8 cellular contexts compared by ENCODE assay signal in genomic region chr20:3470627-3471396, GRCh38. TPM values are rescaled to one million over a fixed set of nuclear protein-coding genes. Genes with fewer than 3 reads are reported as not detected.
A peak's percentile ranks its signal among the peaks of the same experiment; 100 is the strongest.
DNase-seq lines count a peak whose midpoint lies in the region; ATAC-seq lines count a peak whose summit lies in the region.

Gene ATRN (plus strand): TSS chr20:3471018. CDS start chr20:3471108, 90 bp downstream.

- ATAC-seq in GM19023 (IDR thresholded peaks at IDR 0.05; ENCODE audit: unreplicated experiment) = peak; percentile 84
- peak; percentile 76 for ATAC-seq in HG03196 (IDR thresholded peaks at IDR 0.05; ENCODE audit: unreplicated experiment)

- peak; percentile 100 for DNase-seq in AG20443 (ENCODE audit: low spot score)
- DNase-seq in NCI-H460 (ENCODE audit: extremely low read depth, low read depth) = peak; percentile 76
- peak; percentile 96 for DNase-seq in activated CD4-positive, alpha-beta T cell treated with anti-CD3 and anti-CD28 coated beads for 48 hours
- peak; percentile 62 to 88 for DNase-seq in stimulated activated CD4-positive, alpha-beta T cell treated with anti-CD3 and anti-CD28 coated beads, Interleukin-1b, Interleukin-23, amount 100 ng/mL, for 1 hour (ENCODE audit: low read depth in 2 of 2)

- H3K27me3 ChIP-seq in layer of hippocampus (ENCODE audit: control insufficient read depth, insufficient read depth, low read length) = no peaks in the 10 kb centered on the region

- H3K27ac ChIP-seq in cingulate gyrus (ENCODE audit: low read depth, low read length) (peak within 1 kb of the TSS; percentile 73), layer of hippocampus (ENCODE audit: low read depth, low read length) (peak within 1 kb of the TSS; percentile 72)

RNA-seq across cellular contexts. Expression of gene ATRN, which starts in this region (rescaled TPM):
- 28.5 and 35.6 TPM in 2 replicates for total RNA-seq in NCI-H460 (2014; rRNA removed; shearing (Covaris generic))
- 18.4 and 24.7 TPM in 2 replicates for polyA plus RNA-seq in NCI-H460 (2014; cell fraction: nucleus; rRNA removed)

Comparison
In these comparisons a context has a peak if more than half of its experiments do, and no peak if none do; other contexts are left out.
1. Peak in every context shown above with its lines: DNase-seq, ATAC-seq and H3K27ac ChIP-seq.